In genomic region chr20:58544301-58544700, GRCh38 we compare ENCODE assay signal across 23 cellular contexts. TPM values are rescaled to one million over a fixed set of nuclear protein-coding genes. Genes with fewer than 3 reads are reported as not detected.
"Had no signal": no experiment of that assay in that cellular context is flagged by ENCODE, and none has a peak within 500 bp of the region (broad histone marks: within the 10 kb centered on the region; RNA-seq: fewer than 3 reads in every experiment).

No MANE protein-coding gene starts in this region.

- H3K9me3 ChIP-seq: colonic mucosa, gastroesophageal sphincter, heart right ventricle, neutrophil, thyroid gland had no signal

- H3K36me3 Mint-ChIP-seq: activated CD8-positive, alpha-beta memory T cell treated with anti-CD3 and anti-CD28 coated beads, Interleukin-2, amount 10 ng/mL, durations not matched to agents 7 days and 5 days; activated naive CD4-positive, alpha-beta T cell treated with anti-CD3 and anti-CD28 coated beads, Interleukin-2, amount 10 ng/mL, durations not matched to agents 7 days and 5 days; WTC11 had no signal

- H3K36me3 ChIP-seq: brain microvascular endothelial cell, colonic mucosa, gastroesophageal sphincter, heart right ventricle, neutrophil, thyroid gland had no signal

- H3K27me3 ChIP-seq: brain microvascular endothelial cell, colonic mucosa, gastroesophageal sphincter, thyroid gland had no signal

- H3K79me2 ChIP-seq: parathyroid adenoma had no signal

- H3K27ac Mint-ChIP-seq: activated CD4-positive, alpha-beta memory T cell treated with anti-CD3 and anti-CD28 coated beads, Interleukin-2, amount 10 ng/mL, durations not matched to agents 7 days and 5 days; activated CD8-positive, alpha-beta memory T cell treated with anti-CD3 and anti-CD28 coated beads, Interleukin-2, amount 10 ng/mL, durations not matched to agents 7 days and 5 days; activated naive CD4-positive, alpha-beta T cell treated with anti-CD3 and anti-CD28 coated beads, Interleukin-2, amount 10 ng/mL, durations not matched to agents 7 days and 5 days; activated naive CD8-positive, alpha-beta T cell treated with anti-CD3 and anti-CD28 coated beads, Interleukin-2, amount 50 U/mL, for 24 hours; activated T-cell treated with anti-CD3 and anti-CD28 coated beads, Interleukin-2, amount 50 U/mL, for 24 hours; T-helper 1 cell treated with Interleukin-12 subunit alpha and Interleukin-12 subunit beta and Interleukin-4 antibody, amounts not matched to agents 30 μg/mL and 1 μg/mL, for 36 hours; WTC11 had no signal

- ATAC-seq: activated CD8-positive, alpha-beta memory T cell treated with anti-CD3 and anti-CD28 coated beads, Interleukin-2, amount 10 ng/mL, durations not matched to agents 7 days and 5 days; activated naive CD8-positive, alpha-beta T cell treated with anti-CD3 and anti-CD28 coated beads, Interleukin-2, amount 50 U/mL, for 24 hours; gastroesophageal sphincter; heart right ventricle; left ventricle myocardium superior; WTC11 had no signal

- H3K9me3 Mint-ChIP-seq: activated CD4-positive, alpha-beta memory T cell treated with anti-CD3 and anti-CD28 coated beads, Interleukin-2, amount 10 ng/mL, durations not matched to agents 7 days and 5 days; activated naive CD4-positive, alpha-beta T cell treated with anti-CD3 and anti-CD28 coated beads, Interleukin-2, amount 10 ng/mL, durations not matched to agents 7 days and 5 days; activated naive CD8-positive, alpha-beta T cell treated with anti-CD3 and anti-CD28 coated beads, Interleukin-2, amount 50 U/mL, for 24 hours; activated T-cell treated with anti-CD3 and anti-CD28 coated beads, Interleukin-2, amount 50 U/mL, for 24 hours had no signal

- H3K27ac ChIP-seq: brain microvascular endothelial cell, colonic mucosa, gastroesophageal sphincter, heart right ventricle, neutrophil, parathyroid adenoma, thyroid gland had no signal

- H3K4me3 Mint-ChIP-seq: activated CD4-positive, alpha-beta memory T cell treated with anti-CD3 and anti-CD28 coated beads, Interleukin-2, amount 10 ng/mL, durations not matched to agents 7 days and 5 days; activated CD8-positive, alpha-beta memory T cell treated with anti-CD3 and anti-CD28 coated beads, Interleukin-2, amount 10 ng/mL, durations not matched to agents 7 days and 5 days; activated naive CD4-positive, alpha-beta T cell treated with anti-CD3 and anti-CD28 coated beads, Interleukin-2, amount 10 ng/mL, durations not matched to agents 7 days and 5 days; activated naive CD8-positive, alpha-beta T cell treated with anti-CD3 and anti-CD28 coated beads, Interleukin-2, amount 50 U/mL, for 24 hours; activated T-cell treated with anti-CD3 and anti-CD28 coated beads, Interleukin-2, amount 50 U/mL, for 24 hours; T-helper 1 cell treated with Interleukin-12 subunit alpha and Interleukin-12 subunit beta and Interleukin-4 antibody, amounts not matched to agents 30 μg/mL and 1 μg/mL, for 36 hours; WTC11 had no signal

- H3K9ac ChIP-seq: parathyroid adenoma had no signal

- H3K4me3 ChIP-seq: colonic mucosa, gastroesophageal sphincter, heart right ventricle, thyroid gland had no signal

- H3K4me1 Mint-ChIP-seq: activated CD4-positive, alpha-beta memory T cell treated with anti-CD3 and anti-CD28 coated beads, Interleukin-2, amount 10 ng/mL, durations not matched to agents 7 days and 5 days; activated naive CD4-positive, alpha-beta T cell treated with anti-CD3 and anti-CD28 coated beads, Interleukin-2, amount 10 ng/mL, durations not matched to agents 7 days and 5 days had no signal

- DNase-seq: activated CD4-positive, alpha-beta memory T cell treated with anti-CD3 and anti-CD28 coated beads, Interleukin-2, amount 10 ng/mL, durations not matched to agents 7 days and 5 days; activated CD4-positive, alpha-beta T cell treated with anti-CD3 and anti-CD28 coated beads for 4 hours; activated CD8-positive, alpha-beta memory T cell treated with anti-CD3 and anti-CD28 coated beads, Interleukin-2, amount 10 ng/mL, durations not matched to agents 7 days and 5 days; activated naive CD4-positive, alpha-beta T cell treated with anti-CD3 and anti-CD28 coated beads, Interleukin-2, amount 10 ng/mL, durations not matched to agents 7 days and 5 days; activated naive CD8-positive, alpha-beta T cell treated with anti-CD3 and anti-CD28 coated beads, Interleukin-2, amount 50 U/mL, for 24 hours; activated T-cell treated with anti-CD3 and anti-CD28 coated beads, Interleukin-2, amount 50 U/mL, for 24 hours; anterior cingulate cortex; brain microvascular endothelial cell; central memory CD4-positive, alpha-beta T cell; colonic mucosa; heart right ventricle; left ventricle myocardium superior; stimulated activated CD4-positive, alpha-beta T cell treated with anti-CD3 and anti-CD28 coated beads, Interleukin-12 subunit alpha, Interleukin-12 subunit beta, amount 100 ng/mL, for 4 hours; stimulated activated CD4-positive, alpha-beta T cell treated with anti-CD3 and anti-CD28 coated beads, Interleukin-1b, Interleukin-23, amount 100 ng/mL, for 48 hours; stimulated activated CD8-positive, alpha-beta memory T cell treated with anti-CD3 and anti-CD28 coated beads, Interleukin-4, amount 100 ng/mL, for 48 hours; stimulated activated naive CD4-positive, alpha-beta T cell; thyroid gland had no signal

- H3K4me1 ChIP-seq: colonic mucosa, heart right ventricle, parathyroid adenoma, thyroid gland had no signal

RNA-seq across cellular contexts. Expression of gene APCDD1L, which starts 29.1 kb away (rescaled TPM):
- total RNA-seq: activated CD4-positive, alpha-beta memory T cell treated with anti-CD3 and anti-CD28 coated beads, Interleukin-2, amount 10 ng/mL, durations not matched to agents 7 days and 5 days; activated CD8-positive, alpha-beta memory T cell treated with anti-CD3 and anti-CD28 coated beads, Interleukin-2, amount 10 ng/mL, durations not matched to agents 7 days and 5 days; mononuclear cell had no signal
